In genomic region chr1:211382714-211383480, GRCh38 we compare ENCODE assay signal across 8 cellular contexts. TPM values are rescaled to one million over a fixed set of nuclear protein-coding genes. Genes with fewer than 3 reads are reported as not detected.
DNase-seq lines count a peak whose midpoint lies in the region; ATAC-seq and TF ChIP-seq lines count a peak whose summit lies in the region.

No MANE protein-coding gene starts in this region.

- ATAC-seq in GM18520 (IDR thresholded peaks at IDR 0.05; ENCODE audit: unreplicated experiment): peak; percentile 91
- peak; percentile 97 for ATAC-seq in HG03045 (IDR thresholded peaks at IDR 0.05; ENCODE audit: unreplicated experiment)

- peak overlapping the region; percentile 85 for H3K4me3 ChIP-seq in iPS-20b (ENCODE audit: low read length)
- H3K4me3 ChIP-seq in skeletal muscle satellite cell (ENCODE audit: low read length): peak overlapping the region; percentile 83

- H3K9ac ChIP-seq in iPS-20b (ENCODE audit: low read depth, low read length) (peak overlapping the region; percentile 89), skeletal muscle satellite cell (ENCODE audit: low read depth, low read length) (peak overlapping the region; percentile 93)

- H3K27me3 ChIP-seq in iPS-20b (ENCODE audit: insufficient read depth, low read length): no peaks in the 10 kb centered on the region
- H3K27me3 ChIP-seq in skeletal muscle satellite cell (ENCODE audit: control insufficient read depth, insufficient read depth, low read length): no peaks in the 10 kb centered on the region

- peak overlapping the region; percentile 90 for H3K4me2 ChIP-seq in skeletal muscle satellite cell (ENCODE audit: low read length)

- TF ChIP-seq CTCF in 22Rv1 (IDR thresholded peaks at IDR 0.05) (0 out of 2 replicates have a peak, but pooled peaks have one; percentile 8), VCaP (conservative IDR thresholded peaks at IDR 0.05) (no peak)

- H3K9me3 ChIP-seq in iPS-20b (ENCODE audit: insufficient read depth, low read depth, low read length): no peaks in the 10 kb centered on the region
- H3K9me3 ChIP-seq in skeletal muscle satellite cell (replicated peaks; ENCODE audit: low read length): no peaks in the 10 kb centered on the region

- H3K27ac ChIP-seq in 22Rv1 (peak overlapping the region; percentile 96), VCaP (peak overlapping the region; percentile 94), iPS-20b (ENCODE audit: low read length) (peak overlapping the region; percentile 22)

- DNase-seq in NCI-H2171 (lab: John Stamatoyannopoulos, UW) (peak; percentile 69), T47D (ENCODE audit: low read depth in 1 of 2, low spot score in 1 of 2) (peak; percentile 82 to 98)

- H3K4me1 ChIP-seq in iPS-20b (ENCODE audit: insufficient read depth, low read length) (peaks cover 13% of the 10 kb centered on the region; the same call in 1 of the 2 replicates), skeletal muscle satellite cell (ENCODE audit: control insufficient read depth, insufficient read depth, low read length) (peaks cover 17% of the 10 kb centered on the region)

- in situ Hi-C loops in T47D (cut with HindIII; ENCODE audit: low pct_unique_long_range_greater_than_20kb, low sequenced_read_pairs): no loop called here

- no peaks in the 10 kb centered on the region for H3K36me3 ChIP-seq in iPS-20b (ENCODE audit: insufficient read depth, low read depth, low read length)
- H3K36me3 ChIP-seq in skeletal muscle satellite cell (ENCODE audit: insufficient read depth, low read length): no peaks in the 10 kb centered on the region

RNA-seq across cellular contexts. Expression of gene TRAF5, which starts 56.3 kb away (rescaled TPM):
- 2.5 and 2.6 TPM in 2 replicates for total RNA-seq in skeletal muscle satellite cell (2012; rRNA removed)

Comparison
In these comparisons a context has a peak if more than half of its experiments do, and no peak if none do; other contexts are left out.
1. Peak in every context shown above with its lines: DNase-seq, ATAC-seq, H3K4me3 ChIP-seq and H3K27ac ChIP-seq.
2. H3K27ac ChIP-seq: peak in every context shown above with its lines; median percentile 96 in 22Rv1; 94 in VCaP; 22 in iPS-20b.